16 cellular contexts compared by ENCODE assay signal in genomic region chr21:32093758-32094463, GRCh38.
"Had no signal": no experiment of that assay in that cellular context is flagged by ENCODE, and none has a peak within 500 bp of the region (broad histone marks: within the 10 kb centered on the region; RNA-seq: fewer than 3 reads in every experiment).

No MANE protein-coding gene starts in this region.

- H3K4me3 ChIP-seq: SJCRH30 had no signal

- H3K9me3 ChIP-seq: SJCRH30 had no signal

- H3K27me3 ChIP-seq: SJCRH30 had no signal

- H3K36me3 ChIP-seq: SJCRH30 had no signal

- H3K27ac ChIP-seq: SJCRH30 had no signal

- DNase-seq: KBM-7, MV-4-11, NCI-H1048, NCI-H1105, NCI-H1417, NCI-H1436 treated with DMSO at 0.1 percent for 48 hours, NCI-H1694, NCI-H187 treated with DMSO at 0.1 percent for 48 hours, NCI-H2029 treated with DMSO at 0.1 percent for 48 hours, NCI-H2171 treated with DMSO at 0.1 percent for 48 hours, NCI-H345, NCI-H446 treated with DMSO at 0.1 percent for 48 hours, NCI-H510A treated with DMSO at 0.1 percent for 48 hours, RPMI8226, SHP77 had no signal
